In genomic region chr7:122291189-122291588, GRCh38 we compare ENCODE assay signal across 27 cellular contexts. TPM values are rescaled to one million over a fixed set of nuclear protein-coding genes. Genes with fewer than 3 reads are reported as not detected.
"Had no signal": no experiment of that assay in that cellular context is flagged by ENCODE, and none has a peak within 500 bp of the region (broad histone marks: within the 10 kb centered on the region; RNA-seq: fewer than 3 reads in every experiment).

No MANE protein-coding gene starts in this region.

- FAIRE-seq: HepG2 had no signal

- H3K4me3 ChIP-seq: MG63 had no signal

- H3K9me3 ChIP-seq: MG63, SK-N-SH had no signal

- H3K27ac ChIP-seq: RWPE1 had no signal

- H3K36me3 ChIP-seq: MG63 had no signal

- H3K4me2 ChIP-seq: SK-N-SH had no signal

- H3K27me3 ChIP-seq: MG63 had no signal

- DNase-seq: IMR-90; Karpas-422; KG1; MG63; NCI-H1092; NCI-H1105 treated with DMSO at 0.1 percent for 48 hours; NCI-H1436 treated with DMSO at 0.1 percent for 48 hours; NCI-H1694; NCI-H187 treated with DMSO at 0.1 percent for 48 hours; NCI-H2029 treated with DMSO at 0.1 percent for 48 hours; NCI-H2107; NCI-H2171 treated with DMSO at 0.1 percent for 48 hours; NCI-H345; NCI-H446 treated with DMSO at 0.1 percent for 48 hours; NCI-H524; NCI-H526 treated with DMSO at 0.1 percent for 48 hours; NK-92 treated with Interleukin-12 subunit alpha and Interleukin-12 subunit beta, amount 100 ng/mL, for 24 hours; PC-3; SHP77; SK-N-SH; SW 1271; T-cell had no signal

- H3K9ac ChIP-seq: SK-N-SH had no signal

RNA-seq across cellular contexts. Expression of gene FEZF1, which starts 13.4 kb away (rescaled TPM):
- total RNA-seq: HepG2; HT1080; IMR-90; OCI-LY7; PC-3; T-cell; T-helper 2 cell treated with Interferon-gamma antibody and Interleukin-4, amounts not matched to agents 100 ng/mL and 5 ng/mL, for 36 hours had no signal
- polyA plus RNA-seq: HepG2, IMR-90, SK-N-SH had no signal
